1 cellular context compared by ENCODE assay signal in genomic region chr1:62327360-62328051, GRCh38.
TF ChIP-seq lines count a peak whose summit lies in the region.

No MANE protein-coding gene starts in this region.

TF ChIP-seq in HepG2, 621 proteins besides CTCF, POLR2A, EP300 and RAD21 (continued from another document and continues in another):
- TF ChIP-seq SNAPC4 (CRISPR knock-in tag; IDR thresholded peaks at IDR 0.05) (no peak), ZNF75D (CRISPR knock-in tag; IDR thresholded peaks at IDR 0.05; ENCODE audit: borderline replicate concordance) (no peak), PCBP2 (optimal IDR thresholded peaks at IDR 0.05; ENCODE audit: low read depth, low read length, poor library complexity, severe bottlenecking) (no peak), ZBTB43 (CRISPR knock-in tag; conservative IDR thresholded peaks at IDR 0.05) (no peak), TFAP4 (IDR thresholded peaks at IDR 0.05; ENCODE audit: borderline replicate concordance, low read depth) (no peak), STAT5B (CRISPR knock-in tag; IDR thresholded peaks at IDR 0.05) (no peak), ZNF576 (CRISPR knock-in tag; IDR thresholded peaks at IDR 0.05) (no peak), ZSCAN9 (CRISPR knock-in tag; IDR thresholded peaks at IDR 0.05; ENCODE audit: borderline replicate concordance) (no peak), PAX8 (CRISPR knock-in tag; IDR thresholded peaks at IDR 0.05; ENCODE audit: borderline replicate concordance) (no peak; the same call in 1 of the 2 replicates), NR2C2 (CRISPR knock-in tag; IDR thresholded peaks at IDR 0.05; ENCODE audit: borderline replicate concordance) (peak; percentile 31; the same call in 1 of the 2 replicates), ZNF362 (CRISPR knock-in tag; IDR thresholded peaks at IDR 0.05; ENCODE audit: borderline replicate concordance) (no peak), ETV6 (CRISPR knock-in tag; conservative IDR thresholded peaks at IDR 0.05) (no peak), SOX13 (IDR thresholded peaks at IDR 0.05) (no peak), SOX13 (CRISPR knock-in tag; conservative IDR thresholded peaks at IDR 0.05 in 1 of 2, IDR thresholded peaks at IDR 0.05 in 1 of 2) (no peak), ZBTB38 (CRISPR knock-in tag; IDR thresholded peaks at IDR 0.05) (no peak), SMAD9 (CRISPR knock-in tag; IDR thresholded peaks at IDR 0.05) (no peak), ZNF724P (CRISPR knock-in tag; IDR thresholded peaks at IDR 0.05; ENCODE audit: borderline replicate concordance) (no peak), MXI1 (IDR thresholded peaks at IDR 0.05; ENCODE audit: borderline replicate concordance, low read depth, low read length) (no peak), BORCS8-MEF2B (CRISPR knock-in tag; IDR thresholded peaks at IDR 0.05) (peak; percentile 20; the same call in 1 of the 2 replicates), SRF (IDR thresholded peaks at IDR 0.05; ENCODE audit: low read depth, low read length) (no peak), SP5 (CRISPR knock-in tag; IDR thresholded peaks at IDR 0.05; ENCODE audit: borderline replicate concordance, low read depth) (peak; percentile 55; the same call in 1 of the 2 replicates), TGIF2 (CRISPR knock-in tag; IDR thresholded peaks at IDR 0.05) (no peak), ZNF275 (CRISPR knock-in tag; IDR thresholded peaks at IDR 0.05; ENCODE audit: borderline replicate concordance) (no peak), AHR (CRISPR knock-in tag; IDR thresholded peaks at IDR 0.05) (no peak), ZNF230 (CRISPR knock-in tag; IDR thresholded peaks at IDR 0.05) (0 out of 2 replicates have a peak, but pooled peaks have one; percentile 38), SMC3 (IDR thresholded peaks at IDR 0.05; ENCODE audit: low read length) (no peak), GABPB1 (CRISPR knock-in tag; IDR thresholded peaks at IDR 0.05) (peak; percentile 13; the same call in 1 of the 2 replicates), ZNF570 (CRISPR knock-in tag; IDR thresholded peaks at IDR 0.05; ENCODE audit: borderline replicate concordance) (no peak), ZBTB49 (CRISPR knock-in tag; IDR thresholded peaks at IDR 0.05; ENCODE audit: borderline replicate concordance) (no peak), PRMT3 (CRISPR knock-in tag; IDR thresholded peaks at IDR 0.05; ENCODE audit: borderline replicate concordance, low read depth) (no peak), POGZ (CRISPR knock-in tag; IDR thresholded peaks at IDR 0.05) (no peak), ZHX1 (CRISPR knock-in tag; IDR thresholded peaks at IDR 0.05; ENCODE audit: low read depth) (no peak), ZNF329 (CRISPR knock-in tag; IDR thresholded peaks at IDR 0.05; ENCODE audit: low read depth) (no peak), ZFX (CRISPR knock-in tag; IDR thresholded peaks at IDR 0.05; ENCODE audit: low read depth) (peak; percentile 68), PLSCR1 (CRISPR knock-in tag; IDR thresholded peaks at IDR 0.05; ENCODE audit: borderline replicate concordance) (no peak), CBX5 (CRISPR knock-in tag; IDR thresholded peaks at IDR 0.05; ENCODE audit: borderline replicate concordance) (no peak), NR2F6 (IDR thresholded peaks at IDR 0.05) (no peak), NR2F6 (CRISPR knock-in tag; IDR thresholded peaks at IDR 0.05) (no peak), PPARG (CRISPR knock-in tag; conservative IDR thresholded peaks at IDR 0.05) (no peak), ZFP36 (IDR thresholded peaks at IDR 0.05; ENCODE audit: borderline replicate concordance, low read depth, low read length, partially characterized antibody) (no peak), SATB2 (CRISPR knock-in tag; IDR thresholded peaks at IDR 0.05) (no peak), MATR3 (CRISPR knock-in tag; IDR thresholded peaks at IDR 0.05) (no peak), HMGA1 (CRISPR knock-in tag; conservative IDR thresholded peaks at IDR 0.05) (no peak), MIER3 (CRISPR knock-in tag; IDR thresholded peaks at IDR 0.05; ENCODE audit: borderline replicate concordance) (no peak), TBL1XR1 (IDR thresholded peaks at IDR 0.05; ENCODE audit: borderline replicate concordance, low read length, partially characterized antibody) (no peak)
